In genomic region chrX:31213941-31214340, GRCh38 we compare ENCODE assay signal across 9 cellular contexts.
DNase-seq lines count a peak whose midpoint lies in the region; ATAC-seq and FAIRE-seq lines count a peak whose summit lies in the region.
"Had no signal": no experiment of that assay in that cellular context is flagged by ENCODE, and none has a peak within 500 bp of the region (broad histone marks: within the 10 kb centered on the region; RNA-seq: fewer than 3 reads in every experiment).

No MANE protein-coding gene starts in this region.

- CTCF ChIA-PET in T-cell (lab: Charles Lee), result no interaction called here

- DNase-seq in AG20443 (ENCODE audit: low spot score) (peak; percentile 26), GM19239 (ENCODE audit: insufficient read length, low spot score) (no peak), RKO (ENCODE audit: low spot score) (peak; percentile 21), left ventricle myocardium superior (peak; percentile 23), NCI-H2081 treated with DMSO at 0.1 percent for 48 hours (lab: John Stamatoyannopoulos, UW) (no peak), T-cell (no peak)
- DNase-seq in activated T-cell treated with anti-CD3 and anti-CD28 coated beads, Interleukin-2, amount 50 U/mL, for 1 hour, result no peak

- no peaks in the 10 kb centered on the region for H3K36me3 Mint-ChIP-seq in T-cell

- peaks cover 0 to 5% of the 10 kb centered on the region in 2 donors for H3K27me3 Mint-ChIP-seq in T-cell

- ATAC-seq in left ventricle myocardium superior (peak; percentile 22), HG02798 (IDR thresholded peaks at IDR 0.05; ENCODE audit: poor library complexity, unreplicated experiment) (no peak), T-cell (replicated peaks in 1 of 4) (no peak)

- intact Hi-C loops in left ventricle myocardium superior (cut with micrococcal nuclease), result loop anchor here (5.0 to 10.0 kb wide), 2 partner anchors 257 to 451 kb away; no protein-coding TSS in a partner anchor

- no peak overlapping the region for H3K27ac Mint-ChIP-seq in T-cell

- peaks cover 0 to 3% (median 0%) of the 10 kb centered on the region in 3 donors for H3K9me3 Mint-ChIP-seq in T-cell

- H3K4me3 Mint-ChIP-seq in T-cell, result no peak overlapping the region

- FAIRE-seq in GM19239 (lab: Jason Lieb, UNC), result peak; percentile 94
- FAIRE-seq: colon had no signal

- H3K4me1 Mint-ChIP-seq in T-cell, result no peaks in the 10 kb centered on the region

- POLR2A ChIA-PET in T-cell (lab: Charles Lee), result no interaction called here

Comparison
In these comparisons a context has a peak if more than half of its experiments do, and no peak if none do; other contexts are left out.
1. DNase-seq: peak in AG20443 (single experiment), RKO (single experiment) and left ventricle myocardium superior (single experiment); none in GM19239 (single experiment), NCI-H2081 treated with DMSO at 0.1 percent for 48 hours (single experiment), activated T-cell treated with anti-CD3 and anti-CD28 coated beads, Interleukin-2, amount 50 U/mL, for 1 hour (single experiment) and T-cell (0 of 34).